1 cellular context compared by ENCODE assay signal in the genomic region with DNA sequence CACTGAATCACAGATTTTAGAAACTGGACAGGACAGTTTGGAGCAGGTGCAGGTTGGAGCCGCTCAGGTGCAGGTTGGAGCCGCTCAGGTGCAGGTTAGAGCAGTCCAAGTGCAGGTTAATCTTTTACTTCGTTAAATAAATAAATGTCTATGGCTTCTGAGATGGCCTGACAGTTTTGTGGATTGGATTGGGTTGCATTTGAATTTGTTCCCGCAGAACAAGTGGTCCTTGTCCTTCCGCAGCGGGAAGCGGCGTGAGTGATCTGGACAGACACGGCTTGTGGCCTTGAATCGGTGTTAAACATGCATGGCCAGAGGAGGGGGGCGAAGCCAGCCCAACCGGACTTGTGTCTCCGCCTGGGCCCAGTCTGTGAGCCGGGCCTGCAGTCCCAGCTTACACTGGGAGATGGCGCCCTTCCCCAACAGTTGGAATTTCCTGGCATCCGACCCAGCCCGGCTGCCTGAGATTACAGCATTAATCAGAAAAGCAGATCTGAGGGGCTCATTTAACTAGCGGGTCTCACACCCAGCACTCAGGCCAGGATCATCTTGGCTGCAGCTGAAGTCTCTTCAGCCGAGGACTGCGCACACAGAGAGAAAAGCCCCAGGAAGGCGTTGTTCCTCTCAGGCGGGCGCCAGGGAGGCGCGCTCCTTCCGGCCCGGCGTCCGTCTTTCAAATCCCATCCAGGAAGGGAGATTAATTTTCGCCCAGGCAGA.
A peak's percentile ranks its signal among the peaks of the same experiment; 100 is the strongest.
TF ChIP-seq lines count a peak whose summit lies in the region.

No MANE protein-coding gene starts in this region.

TF ChIP-seq in HEK293, 187 proteins besides CTCF, POLR2A, EP300 and RAD21 (continued from another document):
- TF ChIP-seq, protein P1, sequence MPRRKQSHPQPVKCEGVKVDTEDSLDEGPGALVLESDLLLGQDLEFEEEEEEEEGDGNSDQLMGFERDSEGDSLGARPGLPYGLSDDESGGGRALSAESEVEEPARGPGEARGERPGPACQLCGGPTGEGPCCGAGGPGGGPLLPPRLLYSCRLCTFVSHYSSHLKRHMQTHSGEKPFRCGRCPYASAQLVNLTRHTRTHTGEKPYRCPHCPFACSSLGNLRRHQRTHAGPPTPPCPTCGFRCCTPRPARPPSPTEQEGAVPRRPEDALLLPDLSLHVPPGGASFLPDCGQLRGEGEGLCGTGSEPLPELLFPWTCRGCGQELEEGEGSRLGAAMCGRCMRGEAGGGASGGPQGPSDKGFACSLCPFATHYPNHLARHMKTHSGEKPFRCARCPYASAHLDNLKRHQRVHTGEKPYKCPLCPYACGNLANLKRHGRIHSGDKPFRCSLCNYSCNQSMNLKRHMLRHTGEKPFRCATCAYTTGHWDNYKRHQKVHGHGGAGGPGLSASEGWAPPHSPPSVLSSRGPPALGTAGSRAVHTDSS (tag by site-specific recombination; IDR thresholded peaks at IDR 0.05), result no peak
- TF ChIP-seq ZEB2 (tag by site-specific recombination; IDR thresholded peaks at IDR 0.05), result peak; percentile 38; the same call in 1 of the 2 replicates
- TF ChIP-seq ZNF660 (tag by site-specific recombination; IDR thresholded peaks at IDR 0.05), result peak; percentile 83
- TF ChIP-seq, protein P2, sequence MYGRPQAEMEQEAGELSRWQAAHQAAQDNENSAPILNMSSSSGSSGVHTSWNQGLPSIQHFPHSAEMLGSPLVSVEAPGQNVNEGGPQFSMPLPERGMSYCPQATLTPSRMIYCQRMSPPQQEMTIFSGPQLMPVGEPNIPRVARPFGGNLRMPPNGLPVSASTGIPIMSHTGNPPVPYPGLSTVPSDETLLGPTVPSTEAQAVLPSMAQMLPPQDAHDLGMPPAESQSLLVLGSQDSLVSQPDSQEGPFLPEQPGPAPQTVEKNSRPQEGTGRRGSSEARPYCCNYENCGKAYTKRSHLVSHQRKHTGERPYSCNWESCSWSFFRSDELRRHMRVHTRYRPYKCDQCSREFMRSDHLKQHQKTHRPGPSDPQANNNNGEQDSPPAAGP (tag by site-specific recombination; IDR thresholded peaks at IDR 0.05), result 0 out of 2 replicates have a peak, but pooled peaks have one; percentile 41
- 0 out of 2 replicates have a peak, but pooled peaks have one; percentile 13 for TF ChIP-seq ZNF394 (tag by site-specific recombination; IDR thresholded peaks at IDR 0.05; ENCODE audit: borderline replicate concordance)
- TF ChIP-seq ZBTB17 (tag by site-specific recombination; IDR thresholded peaks at IDR 0.05), result peak; percentile 81
- peak; percentile 74 for TF ChIP-seq ZBTB8A (tag by site-specific recombination; IDR thresholded peaks at IDR 0.05)
- TF ChIP-seq ZSCAN23 (tag by site-specific recombination; IDR thresholded peaks at IDR 0.05), result no peak
- TF ChIP-seq ZSCAN30 (tag by site-specific recombination; IDR thresholded peaks at IDR 0.05), result peak; percentile 60; the same call in 1 of the 2 replicates
- peak; percentile 47; the same call in 1 of the 2 replicates for TF ChIP-seq ZNF664 (tag by site-specific recombination; IDR thresholded peaks at IDR 0.05)
- TF ChIP-seq KLF8 (tag by site-specific recombination; IDR thresholded peaks at IDR 0.05), result 0 out of 2 replicates have a peak, but pooled peaks have one; percentile 29
- TF ChIP-seq ZNF501 (tag by site-specific recombination; IDR thresholded peaks at IDR 0.05), result 0 out of 2 replicates have a peak, but pooled peaks have one; percentile 29
- TF ChIP-seq ZNF140 (tag by site-specific recombination; IDR thresholded peaks at IDR 0.05), result no peak
- peak; percentile 62 for TF ChIP-seq ZNF335 (tag by site-specific recombination; conservative IDR thresholded peaks at IDR 0.05)
